ENCODE assay signal across 1 cellular context in genomic region chr1:95384570-95384969, GRCh38.
A peak's percentile ranks its signal among the peaks of the same experiment; 100 is the strongest.
TF ChIP-seq lines count a peak whose summit lies in the region.

No MANE protein-coding gene starts in this region.

TF ChIP-seq in WTC11, 78 proteins besides CTCF, POLR2A, EP300 and RAD21 (continued from another document and continues in another):
- TF ChIP-seq ATF6 (CRISPR knock-in tag; IDR thresholded peaks at IDR 0.05) = no peak
- no peak for TF ChIP-seq EMX1 (CRISPR knock-in tag; IDR thresholded peaks at IDR 0.05)
- 0 out of 2 replicates have a peak, but pooled peaks have one; percentile 43 for TF ChIP-seq CREM (CRISPR knock-in tag; IDR thresholded peaks at IDR 0.05)
- peak; percentile 73 for TF ChIP-seq ZBTB43 (CRISPR knock-in tag; IDR thresholded peaks at IDR 0.05)
- TF ChIP-seq MXD4 (CRISPR knock-in tag; IDR thresholded peaks at IDR 0.05; ENCODE audit: borderline replicate concordance) = no peak
- TF ChIP-seq NFYB (CRISPR knock-in tag; conservative IDR thresholded peaks at IDR 0.05; ENCODE audit: low read depth) = peak; percentile 26; the same call in 1 of the 2 replicates
- TF ChIP-seq ZNF416 (CRISPR knock-in tag; IDR thresholded peaks at IDR 0.05) = no peak
- TF ChIP-seq RELA (CRISPR knock-in tag; IDR thresholded peaks at IDR 0.05; ENCODE audit: borderline replicate concordance) = no peak
- no peak for TF ChIP-seq CDX4 (CRISPR knock-in tag; IDR thresholded peaks at IDR 0.05; ENCODE audit: borderline replicate concordance)
- no peak for TF ChIP-seq GRHL2 (CRISPR knock-in tag; IDR thresholded peaks at IDR 0.05; ENCODE audit: insufficient replicate concordance, severe bottlenecking)
- no peak for TF ChIP-seq ZNF396 (CRISPR knock-in tag; IDR thresholded peaks at IDR 0.05; ENCODE audit: borderline replicate concordance)
- no peak for TF ChIP-seq RORB (CRISPR knock-in tag; IDR thresholded peaks at IDR 0.05)
- peak; percentile 47; the same call in 1 of the 2 replicates for TF ChIP-seq IRF1 (CRISPR knock-in tag; IDR thresholded peaks at IDR 0.05)
- TF ChIP-seq TEAD1 (CRISPR knock-in tag; IDR thresholded peaks at IDR 0.05) = peak; percentile 76; the same call in 1 of the 2 replicates
- TF ChIP-seq ZNF138 (CRISPR knock-in tag; conservative IDR thresholded peaks at IDR 0.05) = no peak; the same call in 1 of the 2 replicates
- TF ChIP-seq ZBTB21 (CRISPR knock-in tag; IDR thresholded peaks at IDR 0.05; ENCODE audit: borderline replicate concordance) = no peak
- TF ChIP-seq ELF4 (CRISPR knock-in tag; IDR thresholded peaks at IDR 0.05; ENCODE audit: low read depth) = no peak
- TF ChIP-seq NFATC4 (CRISPR knock-in tag; IDR thresholded peaks at IDR 0.05) = no peak
- TF ChIP-seq FOXJ3 (CRISPR knock-in tag; IDR thresholded peaks at IDR 0.05; ENCODE audit: borderline replicate concordance) = no peak
- TF ChIP-seq FOXK1 (CRISPR knock-in tag; IDR thresholded peaks at IDR 0.05) = 0 out of 2 replicates have a peak, but pooled peaks have one; percentile 49
- no peak for TF ChIP-seq NR1H2 (CRISPR knock-in tag; IDR thresholded peaks at IDR 0.05)
- no peak for TF ChIP-seq STAT6 (CRISPR knock-in tag; conservative IDR thresholded peaks at IDR 0.05; ENCODE audit: low read depth)
- TF ChIP-seq JAZF1 (CRISPR knock-in tag; IDR thresholded peaks at IDR 0.05) = no peak
- no peak for TF ChIP-seq ZNF671 (CRISPR knock-in tag; IDR thresholded peaks at IDR 0.05)
- TF ChIP-seq AR (CRISPR knock-in tag; IDR thresholded peaks at IDR 0.05) = no peak
- no peak for TF ChIP-seq PRDM15 (CRISPR knock-in tag; IDR thresholded peaks at IDR 0.05)
- no peak for TF ChIP-seq NR2C2 (CRISPR knock-in tag; IDR thresholded peaks at IDR 0.05)
- no peak for TF ChIP-seq ZNF263 (CRISPR knock-in tag; IDR thresholded peaks at IDR 0.05; ENCODE audit: low read depth)
- no peak for TF ChIP-seq OVOL2 (CRISPR knock-in tag; IDR thresholded peaks at IDR 0.05; ENCODE audit: borderline replicate concordance)
- peak; percentile 71; the same call in 1 of the 2 replicates for TF ChIP-seq USF1 (CRISPR knock-in tag; IDR thresholded peaks at IDR 0.05)
- TF ChIP-seq SMAD3 (CRISPR knock-in tag; IDR thresholded peaks at IDR 0.05; ENCODE audit: borderline replicate concordance) = peak; percentile 92; the same call in 1 of the 2 replicates
- peak; percentile 34; the same call in 1 of the 2 replicates for TF ChIP-seq MAX (CRISPR knock-in tag; IDR thresholded peaks at IDR 0.05)
- no peak for TF ChIP-seq ZNF425 (CRISPR knock-in tag; conservative IDR thresholded peaks at IDR 0.05)
- TF ChIP-seq ETV6 (CRISPR knock-in tag; IDR thresholded peaks at IDR 0.05) = peak; percentile 64; the same call in 1 of the 2 replicates
- no peak for TF ChIP-seq GTF2I (CRISPR knock-in tag; conservative IDR thresholded peaks at IDR 0.05)
- TF ChIP-seq ZNF317 (CRISPR knock-in tag; IDR thresholded peaks at IDR 0.05; ENCODE audit: borderline replicate concordance, low read depth) = no peak
- TF ChIP-seq ATF1 (CRISPR knock-in tag; IDR thresholded peaks at IDR 0.05) = no peak
- TF ChIP-seq MYBL2 (CRISPR knock-in tag; IDR thresholded peaks at IDR 0.05) = peak; percentile 41; the same call in 1 of the 2 replicates
- 0 out of 2 replicates have a peak, but pooled peaks have one; percentile 21 for TF ChIP-seq ZNF281 (CRISPR knock-in tag; IDR thresholded peaks at IDR 0.05)
